ENCODE assay signal across 1 cellular context in the genomic region with DNA sequence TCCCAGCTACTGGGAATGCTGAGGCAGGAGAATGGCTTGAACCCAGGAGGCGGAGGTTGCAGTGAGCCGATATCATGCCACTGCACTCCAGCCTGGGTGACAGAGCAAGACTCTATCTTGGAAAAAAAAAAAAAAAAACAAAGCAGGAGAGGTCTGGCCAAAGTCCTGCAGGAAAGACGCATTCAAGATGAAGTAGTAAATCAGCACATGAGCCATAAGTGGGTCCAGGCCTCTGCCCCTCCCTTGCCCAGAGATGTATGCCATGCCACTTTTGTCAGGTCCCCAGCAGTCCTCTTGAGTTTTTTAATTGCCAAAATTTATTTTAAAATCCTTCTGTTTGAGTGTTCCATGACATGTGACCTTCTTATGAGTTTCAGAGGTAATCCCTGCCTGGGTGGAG.
A peak's percentile ranks its signal among the peaks of the same experiment; 100 is the strongest.
TF ChIP-seq lines count a peak whose summit lies in the region.

No MANE protein-coding gene starts in this region.

TF ChIP-seq in K562, 482 proteins besides CTCF, POLR2A, EP300 and RAD21:
- TF ChIP-seq NR2C2 (CRISPR knock-in tag; IDR thresholded peaks at IDR 0.05) (no peak), NR2C2 (tag; IDR thresholded peaks at IDR 0.05) (no peak), ZNF445 (CRISPR knock-in tag; IDR thresholded peaks at IDR 0.05; ENCODE audit: low read depth) (no peak), L3MBTL2 (IDR thresholded peaks at IDR 0.05) (no peak), CREBBP (IDR thresholded peaks at IDR 0.05; ENCODE audit: low read depth, low read length) (no peak), SAP30 (IDR thresholded peaks at IDR 0.05; ENCODE audit: borderline replicate concordance, insufficient read depth, low read depth, low read length, poor library complexity, severe bottlenecking) (peak; percentile 2), MAFK (IDR thresholded peaks at IDR 0.05; ENCODE audit: low read length) (0 out of 2 replicates have a peak, but pooled peaks have one; percentile 12), RUNX1 (IDR thresholded peaks at IDR 0.05; ENCODE audit: low read depth) (no peak), MYC (IDR thresholded peaks at IDR 0.05; ENCODE audit: low read depth, low read length) (0 out of 2 replicates have a peak, but pooled peaks have one; percentile 8), MYC (CRISPR knock-in tag; IDR thresholded peaks at IDR 0.05; ENCODE audit: borderline replicate concordance, low read depth) (no peak)
- TF ChIP-seq, protein P1, sequence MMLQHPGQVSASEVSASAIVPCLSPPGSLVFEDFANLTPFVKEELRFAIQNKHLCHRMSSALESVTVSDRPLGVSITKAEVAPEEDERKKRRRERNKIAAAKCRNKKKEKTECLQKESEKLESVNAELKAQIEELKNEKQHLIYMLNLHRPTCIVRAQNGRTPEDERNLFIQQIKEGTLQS (IDR thresholded peaks at IDR 0.05), result no peak
- TF ChIP-seq, protein P1 (CRISPR knock-in tag; conservative IDR thresholded peaks at IDR 0.05), result 0 out of 2 replicates have a peak, but pooled peaks have one; percentile 11
- TF ChIP-seq, protein P2, sequence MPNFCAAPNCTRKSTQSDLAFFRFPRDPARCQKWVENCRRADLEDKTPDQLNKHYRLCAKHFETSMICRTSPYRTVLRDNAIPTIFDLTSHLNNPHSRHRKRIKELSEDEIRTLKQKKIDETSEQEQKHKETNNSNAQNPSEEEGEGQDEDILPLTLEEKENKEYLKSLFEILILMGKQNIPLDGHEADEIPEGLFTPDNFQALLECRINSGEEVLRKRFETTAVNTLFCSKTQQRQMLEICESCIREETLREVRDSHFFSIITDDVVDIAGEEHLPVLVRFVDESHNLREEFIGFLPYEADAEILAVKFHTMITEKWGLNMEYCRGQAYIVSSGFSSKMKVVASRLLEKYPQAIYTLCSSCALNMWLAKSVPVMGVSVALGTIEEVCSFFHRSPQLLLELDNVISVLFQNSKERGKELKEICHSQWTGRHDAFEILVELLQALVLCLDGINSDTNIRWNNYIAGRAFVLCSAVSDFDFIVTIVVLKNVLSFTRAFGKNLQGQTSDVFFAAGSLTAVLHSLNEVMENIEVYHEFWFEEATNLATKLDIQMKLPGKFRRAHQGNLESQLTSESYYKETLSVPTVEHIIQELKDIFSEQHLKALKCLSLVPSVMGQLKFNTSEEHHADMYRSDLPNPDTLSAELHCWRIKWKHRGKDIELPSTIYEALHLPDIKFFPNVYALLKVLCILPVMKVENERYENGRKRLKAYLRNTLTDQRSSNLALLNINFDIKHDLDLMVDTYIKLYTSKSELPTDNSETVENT (CRISPR knock-in tag; IDR thresholded peaks at IDR 0.05), result no peak
